Comparison of ENCODE assay signal across 9 cellular contexts in the genomic region with DNA sequence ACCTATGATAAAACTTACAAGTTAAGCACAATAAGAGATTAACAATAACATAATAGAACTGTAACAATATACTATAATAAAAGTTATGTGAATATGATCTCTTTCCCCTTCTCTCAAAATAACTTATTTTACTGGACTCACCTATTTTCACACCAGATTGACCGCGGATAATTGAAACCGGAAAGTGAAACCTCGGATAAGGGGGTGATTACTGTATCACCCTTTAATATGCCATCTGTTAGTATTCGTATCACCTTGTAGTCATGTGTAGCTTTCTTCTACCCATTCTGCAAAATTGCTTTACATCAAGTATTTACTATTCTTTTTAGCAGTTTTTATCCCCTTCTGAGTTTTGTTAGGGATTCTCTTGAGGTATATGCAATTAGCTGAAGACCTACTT. TPM values are rescaled to one million over a fixed set of nuclear protein-coding genes. Genes with fewer than 3 reads are reported as not detected.
DNase-seq lines count a peak whose midpoint lies in the region; ATAC-seq and TF ChIP-seq lines count a peak whose summit lies in the region.
"Had no signal": no experiment of that assay in that cellular context is flagged by ENCODE, and none has a peak within 500 bp of the region (broad histone marks: within the 10 kb centered on the region; RNA-seq: fewer than 3 reads in every experiment).

No MANE protein-coding gene starts in this region.

- H3K4me3 Mint-ChIP-seq in GM23338 = peak overlapping the region; percentile 95

- H3K9ac ChIP-seq in SK-N-MC (ENCODE audit: insufficient read length) (peak overlapping the region; percentile 88), skeletal muscle tissue (ENCODE audit: low read depth in 1 of 3, low read length in 3 of 3) (peak overlapping the region; percentile 51 to 93 (median 80))

- H3F3A ChIP-seq in GM23338 (replicated peaks; ENCODE audit: low read depth) = no peaks in the 10 kb centered on the region; the same call in 1 of the 2 replicates

- peaks cover 1% of the 10 kb centered on the region for H3K27me3 Mint-ChIP-seq in GM23338 (ENCODE audit: insufficient read depth, low read depth, poor library complexity)

- no peaks in the 10 kb centered on the region for H3K9me3 Mint-ChIP-seq in GM23338

- no peak overlapping the region for H3K27ac Mint-ChIP-seq in GM23338

- peaks cover 32% of the 10 kb centered on the region; the same call in 2 of the 3 replicates for H3K4me1 Mint-ChIP-seq in GM23338

- H3K9me3 ChIP-seq in SK-N-MC (ENCODE audit: low read depth, low read length) = no peaks in the 10 kb centered on the region
- no peaks in the 10 kb centered on the region for H3K9me3 ChIP-seq in skeletal muscle tissue (ENCODE audit: control insufficient read depth in 3 of 3, low read length in 3 of 3)

- peaks cover 6% of the 10 kb centered on the region; the same call in 1 of the 2 replicates for H4K20me1 ChIP-seq in GM23338 (replicated peaks; ENCODE audit: insufficient read depth)

- H3K4me3 ChIP-seq in GM23338 = peak overlapping the region; percentile 67
- H3K4me3 ChIP-seq in SK-N-MC = peak overlapping the region; percentile 96
- H3K4me3 ChIP-seq in fibroblast of pulmonary artery (replicated peaks; ENCODE audit: low read depth, low read length) = peak overlapping the region; percentile 78
- H3K4me3 ChIP-seq in skeletal muscle tissue (ENCODE audit: low read length in 3 of 3) = peak overlapping the region; percentile 96 to 98 (median 97)

- H2AFZ ChIP-seq in GM23338 = no peak overlapping the region

- H3K36me3 Mint-ChIP-seq in GM23338 (ENCODE audit: low read depth) = no peaks in the 10 kb centered on the region; the same call in 2 of the 3 replicates

- H3K9me2 ChIP-seq in GM23338 (ENCODE audit: insufficient read depth) = no peaks in the 10 kb centered on the region

- peak overlapping the region; percentile 95 for H3K4me2 ChIP-seq in GM23338

- H3K27ac ChIP-seq in GM23338 (ENCODE audit: low read depth) (no peak overlapping the region), SK-N-MC (no peak overlapping the region), skeletal muscle tissue (ENCODE audit: low read depth, low read length) (peak overlapping the region; percentile 89)

- TF ChIP-seq CTCF in GM23338 (conservative IDR thresholded peaks at IDR 0.05; ENCODE audit: low read depth in 2 of 2) (no peak), fibroblast of pulmonary artery (IDR thresholded peaks at IDR 0.05; ENCODE audit: low read length, missing control alignments) (no peak)

- H3K4me1 ChIP-seq in GM23338 (ENCODE audit: insufficient read depth) (no peaks in the 10 kb centered on the region; the same call in 1 of the 2 replicates), skeletal muscle tissue (ENCODE audit: control insufficient read depth in 3 of 3, insufficient read depth in 3 of 3, low read length in 3 of 3) (peaks cover 9 to 17% (median 13%) of the 10 kb centered on the region in 3 donors)

- ATAC-seq in GM23338 (no peak), GM19324 (IDR thresholded peaks at IDR 0.05; ENCODE audit: low FRiP score, unreplicated experiment) (no peak)
- ATAC-seq: left lobe of liver had no signal

- H3K27me3 ChIP-seq in GM23338 (ENCODE audit: insufficient read depth) (no peaks in the 10 kb centered on the region), skeletal muscle tissue (ENCODE audit: control insufficient read depth in 3 of 3, insufficient read depth in 3 of 3, low read length in 3 of 3) (no peaks in the 10 kb centered on the region)

- H3K36me3 ChIP-seq in GM23338 (ENCODE audit: insufficient read depth) (no peaks in the 10 kb centered on the region), SK-N-MC (ENCODE audit: insufficient read depth, low read length) (no peaks in the 10 kb centered on the region), skeletal muscle tissue (ENCODE audit: control insufficient read depth in 3 of 3, insufficient read depth in 3 of 3, low read length in 3 of 3) (peaks cover 0 to 2% (median 0%) of the 10 kb centered on the region in 3 donors)

- peaks cover 62% of the 10 kb centered on the region for H3K79me2 ChIP-seq in GM23338 (replicated peaks; ENCODE audit: insufficient read depth)

- DNase-seq in GM23338 (ENCODE audit: low spot score) (no peak), SK-N-MC (ENCODE audit: low read depth, low spot score) (no peak), fibroblast of pulmonary artery (ENCODE audit: low read depth) (no peak), NCI-H774 (lab: John Stamatoyannopoulos, UW) (no peak), globus pallidus (ENCODE audit: low spot score) (no peak), COR-L47 (lab: John Stamatoyannopoulos, UW) (no peak)

TF ChIP-seq in GM23338, 12 proteins besides CTCF, POLR2A, EP300 and RAD21 (continues in another document):
- no peak for TF ChIP-seq NANOG (IDR thresholded peaks at IDR 0.05; ENCODE audit: borderline replicate concordance)
- TF ChIP-seq, protein P1, sequence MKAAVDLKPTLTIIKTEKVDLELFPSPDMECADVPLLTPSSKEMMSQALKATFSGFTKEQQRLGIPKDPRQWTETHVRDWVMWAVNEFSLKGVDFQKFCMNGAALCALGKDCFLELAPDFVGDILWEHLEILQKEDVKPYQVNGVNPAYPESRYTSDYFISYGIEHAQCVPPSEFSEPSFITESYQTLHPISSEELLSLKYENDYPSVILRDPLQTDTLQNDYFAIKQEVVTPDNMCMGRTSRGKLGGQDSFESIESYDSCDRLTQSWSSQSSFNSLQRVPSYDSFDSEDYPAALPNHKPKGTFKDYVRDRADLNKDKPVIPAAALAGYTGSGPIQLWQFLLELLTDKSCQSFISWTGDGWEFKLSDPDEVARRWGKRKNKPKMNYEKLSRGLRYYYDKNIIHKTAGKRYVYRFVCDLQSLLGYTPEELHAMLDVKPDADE (IDR thresholded peaks at IDR 0.05) = no peak
- TF ChIP-seq ZNF331 (CRISPR knock-in tag; IDR thresholded peaks at IDR 0.05; ENCODE audit: low read depth) = no peak
- no peak for TF ChIP-seq STAT1 (IDR thresholded peaks at IDR 0.05; ENCODE audit: unreplicated experiment)
- no peak for TF ChIP-seq JUNB (IDR thresholded peaks at IDR 0.05; ENCODE audit: unreplicated experiment)
- TF ChIP-seq, protein P2, sequence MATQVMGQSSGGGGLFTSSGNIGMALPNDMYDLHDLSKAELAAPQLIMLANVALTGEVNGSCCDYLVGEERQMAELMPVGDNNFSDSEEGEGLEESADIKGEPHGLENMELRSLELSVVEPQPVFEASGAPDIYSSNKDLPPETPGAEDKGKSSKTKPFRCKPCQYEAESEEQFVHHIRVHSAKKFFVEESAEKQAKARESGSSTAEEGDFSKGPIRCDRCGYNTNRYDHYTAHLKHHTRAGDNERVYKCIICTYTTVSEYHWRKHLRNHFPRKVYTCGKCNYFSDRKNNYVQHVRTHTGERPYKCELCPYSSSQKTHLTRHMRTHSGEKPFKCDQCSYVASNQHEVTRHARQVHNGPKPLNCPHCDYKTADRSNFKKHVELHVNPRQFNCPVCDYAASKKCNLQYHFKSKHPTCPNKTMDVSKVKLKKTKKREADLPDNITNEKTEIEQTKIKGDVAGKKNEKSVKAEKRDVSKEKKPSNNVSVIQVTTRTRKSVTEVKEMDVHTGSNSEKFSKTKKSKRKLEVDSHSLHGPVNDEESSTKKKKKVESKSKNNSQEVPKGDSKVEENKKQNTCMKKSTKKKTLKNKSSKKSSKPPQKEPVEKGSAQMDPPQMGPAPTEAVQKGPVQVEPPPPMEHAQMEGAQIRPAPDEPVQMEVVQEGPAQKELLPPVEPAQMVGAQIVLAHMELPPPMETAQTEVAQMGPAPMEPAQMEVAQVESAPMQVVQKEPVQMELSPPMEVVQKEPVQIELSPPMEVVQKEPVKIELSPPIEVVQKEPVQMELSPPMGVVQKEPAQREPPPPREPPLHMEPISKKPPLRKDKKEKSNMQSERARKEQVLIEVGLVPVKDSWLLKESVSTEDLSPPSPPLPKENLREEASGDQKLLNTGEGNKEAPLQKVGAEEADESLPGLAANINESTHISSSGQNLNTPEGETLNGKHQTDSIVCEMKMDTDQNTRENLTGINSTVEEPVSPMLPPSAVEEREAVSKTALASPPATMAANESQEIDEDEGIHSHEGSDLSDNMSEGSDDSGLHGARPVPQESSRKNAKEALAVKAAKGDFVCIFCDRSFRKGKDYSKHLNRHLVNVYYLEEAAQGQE (IDR thresholded peaks at IDR 0.05; ENCODE audit: unreplicated experiment) = no peak
- no peak for TF ChIP-seq EZH2phosphoT487 (IDR thresholded peaks at IDR 0.05; ENCODE audit: unreplicated experiment)
- no peak for TF ChIP-seq POLR2AphosphoS5 (IDR thresholded peaks at IDR 0.05; ENCODE audit: low read depth)
- TF ChIP-seq CREB1 (CRISPR knock-in tag; IDR thresholded peaks at IDR 0.05; ENCODE audit: low read depth) = no peak

RNA-seq across cellular contexts. Expression of a gene that starts 1.8 kb away (rescaled TPM):
- 79.9 and 90.3 TPM in 2 replicates for total RNA-seq in GM23338 (2014; rRNA removed; shearing (Covaris generic))
- 62.5 and 67.7 TPM in 2 replicates for polyA plus RNA-seq in GM23338 (2016; fragmentation: Nextera tagmentation; extraction: Ambion mirVana)
- 47.5 TPM for total RNA-seq in skeletal muscle tissue

RNA-seq across cellular contexts. Expression of a gene that starts 52.6 kb away (rescaled TPM):
- not detected in 2 replicates for total RNA-seq in GM23338 (2014; rRNA removed; shearing (Covaris generic))
- not detected in 2 replicates for polyA plus RNA-seq in GM23338 (2016; fragmentation: Nextera tagmentation; extraction: Ambion mirVana)
- 77.8 TPM for total RNA-seq in skeletal muscle tissue
- total RNA-seq: left lobe of liver had no signal

Comparison
In these comparisons a context has a peak if more than half of its experiments do, and no peak if none do; other contexts are left out.
1. RNA of a gene that starts 52.6 kb away (total RNA-seq): 77.8 TPM in skeletal muscle tissue (single experiment); not detected in GM23338; every median in the first group is over 10 times any median in the second.
2. Peak in every context shown above with its lines, with median percentiles within 50 percentile points of each other: H3K4me3 ChIP-seq.